8 cellular contexts compared by ENCODE assay signal in genomic region chr10:101060951-101061813, GRCh38. TPM values are rescaled to one million over a fixed set of nuclear protein-coding genes. Genes with fewer than 3 reads are reported as not detected.
A peak's percentile ranks its signal among the peaks of the same experiment; 100 is the strongest.
DNase-seq lines count a peak whose midpoint lies in the region; ATAC-seq and TF ChIP-seq lines count a peak whose summit lies in the region.

No MANE protein-coding gene starts in this region.

- H3K4me3 Mint-ChIP-seq in IgD-negative memory B cell, result peak overlapping the region; percentile 96 to 99 (median 98)

- peaks cover 15 to 25% (median 23%) of the 10 kb centered on the region in 3 donors for H3K4me1 Mint-ChIP-seq in IgD-negative memory B cell

- peaks cover 19 to 43% of the 10 kb centered on the region in 2 donors for H3K4me1 ChIP-seq in thoracic aorta (ENCODE audit: control insufficient read depth in 1 of 2, low read depth in 2 of 2)

- peak; percentile 56 for ATAC-seq in GM21529 (IDR thresholded peaks at IDR 0.05; ENCODE audit: unreplicated experiment)
- ATAC-seq in thoracic aorta (ENCODE audit: insufficient number of reproducible peaks, low FRiP score, low read depth), result peak; percentile 81

- H3K4me3 ChIP-seq in thoracic aorta, result peak overlapping the region; percentile 90

- no peaks in the 10 kb centered on the region for H3K9me3 ChIP-seq in thoracic aorta

- H3K27me3 Mint-ChIP-seq in IgD-negative memory B cell, result peaks cover 13% of the 10 kb centered on the region

- H3K36me3 Mint-ChIP-seq in IgD-negative memory B cell, result no peaks in the 10 kb centered on the region

- peak overlapping the region; percentile 92 to 97 (median 96) for H3K27ac Mint-ChIP-seq in IgD-negative memory B cell

- H3K36me3 ChIP-seq in thoracic aorta, result no peaks in the 10 kb centered on the region

- no peak for TF ChIP-seq CTCF in thoracic aorta (IDR thresholded peaks at IDR 0.05)

- peak overlapping the region; percentile 98 to 99 for H3K27ac ChIP-seq in thoracic aorta

- DNase-seq in Daoy (ENCODE audit: low read depth) (peak; percentile 95), activated gamma-delta T cell treated with Interleukin-2 at 50 U/mL for 16 hours (peak; percentile 86), foreskin melanocyte (peak; percentile 85), non-pigmented ciliary epithelial cell (ENCODE audit: low read depth) (peak; percentile 45), thoracic aorta (ENCODE audit: low spot score) (peak; percentile 84)

- no peaks in the 10 kb centered on the region for H3K27me3 ChIP-seq in thoracic aorta (replicated peaks; ENCODE audit: insufficient read depth)

- no peaks in the 10 kb centered on the region for H3K9me3 Mint-ChIP-seq in IgD-negative memory B cell

TF ChIP-seq in PFSK-1, 5 proteins besides CTCF, POLR2A, EP300 and RAD21:
- TF ChIP-seq TAF1 (IDR thresholded peaks at IDR 0.05; ENCODE audit: borderline replicate concordance, insufficient read depth, low read length) (peak; percentile 48; the same call in 1 of the 2 replicates), POLR2AphosphoS5 (IDR thresholded peaks at IDR 0.05; ENCODE audit: low read depth, low read length) (peak; percentile 44), FOXP2 (optimal IDR thresholded peaks at IDR 0.05; ENCODE audit: borderline replicate concordance, extremely low read depth, extremely low read length, insufficient read depth) (no peak), SIN3A (IDR thresholded peaks at IDR 0.05; ENCODE audit: borderline replicate concordance, insufficient read depth, low read length) (no peak)
- TF ChIP-seq, protein P1, sequence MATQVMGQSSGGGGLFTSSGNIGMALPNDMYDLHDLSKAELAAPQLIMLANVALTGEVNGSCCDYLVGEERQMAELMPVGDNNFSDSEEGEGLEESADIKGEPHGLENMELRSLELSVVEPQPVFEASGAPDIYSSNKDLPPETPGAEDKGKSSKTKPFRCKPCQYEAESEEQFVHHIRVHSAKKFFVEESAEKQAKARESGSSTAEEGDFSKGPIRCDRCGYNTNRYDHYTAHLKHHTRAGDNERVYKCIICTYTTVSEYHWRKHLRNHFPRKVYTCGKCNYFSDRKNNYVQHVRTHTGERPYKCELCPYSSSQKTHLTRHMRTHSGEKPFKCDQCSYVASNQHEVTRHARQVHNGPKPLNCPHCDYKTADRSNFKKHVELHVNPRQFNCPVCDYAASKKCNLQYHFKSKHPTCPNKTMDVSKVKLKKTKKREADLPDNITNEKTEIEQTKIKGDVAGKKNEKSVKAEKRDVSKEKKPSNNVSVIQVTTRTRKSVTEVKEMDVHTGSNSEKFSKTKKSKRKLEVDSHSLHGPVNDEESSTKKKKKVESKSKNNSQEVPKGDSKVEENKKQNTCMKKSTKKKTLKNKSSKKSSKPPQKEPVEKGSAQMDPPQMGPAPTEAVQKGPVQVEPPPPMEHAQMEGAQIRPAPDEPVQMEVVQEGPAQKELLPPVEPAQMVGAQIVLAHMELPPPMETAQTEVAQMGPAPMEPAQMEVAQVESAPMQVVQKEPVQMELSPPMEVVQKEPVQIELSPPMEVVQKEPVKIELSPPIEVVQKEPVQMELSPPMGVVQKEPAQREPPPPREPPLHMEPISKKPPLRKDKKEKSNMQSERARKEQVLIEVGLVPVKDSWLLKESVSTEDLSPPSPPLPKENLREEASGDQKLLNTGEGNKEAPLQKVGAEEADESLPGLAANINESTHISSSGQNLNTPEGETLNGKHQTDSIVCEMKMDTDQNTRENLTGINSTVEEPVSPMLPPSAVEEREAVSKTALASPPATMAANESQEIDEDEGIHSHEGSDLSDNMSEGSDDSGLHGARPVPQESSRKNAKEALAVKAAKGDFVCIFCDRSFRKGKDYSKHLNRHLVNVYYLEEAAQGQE (IDR thresholded peaks at IDR 0.05; ENCODE audit: insufficient read depth in 1 of 2, low read depth in 2 of 2, low read length in 2 of 2), result 0 out of 4 replicates have a peak, but pooled peaks of 1 of the 2 experiments have one; percentile 6
TF ChIP-seq in PFSK-1: peak in this region for 3.

RNA-seq across cellular contexts. Expression of gene KAZALD1, which starts 0.6 kb away (rescaled TPM):
- total RNA-seq in Daoy (2014; rRNA removed; shearing (Covaris generic)), result 3.0 and 12.2 TPM in 2 replicates
- not detected for polyA plus RNA-seq in IgD-negative memory B cell
- polyA plus RNA-seq in PFSK-1 (2012; ENCODE audit: insufficient read length, low read depth), result 6.3 TPM
- 10 to 100 TPM; 30.0 to 34.1 TPM for total RNA-seq in thoracic aorta

RNA-seq across cellular contexts. Expression of gene SFXN3, which starts 30.1 kb away (rescaled TPM):
- total RNA-seq in Daoy (2014; rRNA removed; shearing (Covaris generic)), result 14.7 and 32.1 TPM in 2 replicates
- polyA plus RNA-seq in IgD-negative memory B cell, result 7.4 TPM
- polyA plus RNA-seq in PFSK-1 (2012; ENCODE audit: insufficient read length, low read depth), result 19.3 TPM
- total RNA-seq in thoracic aorta, result 100 to 1,000 TPM; 136 to 206 TPM

RNA-seq across cellular contexts. Expression of gene PDZD7, which starts 30.3 kb away (rescaled TPM):
- total RNA-seq in Daoy (2014; rRNA removed; shearing (Covaris generic)), result 0.42 and 0.51 TPM in 2 replicates
- not detected for polyA plus RNA-seq in IgD-negative memory B cell
- 0.58 TPM for polyA plus RNA-seq in PFSK-1 (2012; ENCODE audit: insufficient read length, low read depth)
- 1 to 10 TPM in 1 of 2 donors, under 1 TPM in 1; 0.14 to 1.1 TPM for total RNA-seq in thoracic aorta

Comparison
In these comparisons a context has a peak if more than half of its experiments do, and no peak if none do; other contexts are left out.
1. Peak in every context shown above with its lines: DNase-seq, ATAC-seq, H3K4me3 ChIP-seq and H3K27ac ChIP-seq.
2. DNase-seq: peak in every context shown above with its lines; median percentile 95 in Daoy; 86 in activated gamma-delta T cell treated with Interleukin-2 at 50 U/mL for 16 hours; 85 in foreskin melanocyte; 84 in thoracic aorta; 45 in non-pigmented ciliary epithelial cell.